ENCODE assay signal across 24 cellular contexts in genomic region chr21:41873426-41873825, GRCh38.
"Had no signal": no experiment of that assay in that cellular context is flagged by ENCODE, and none has a peak within 500 bp of the region (broad histone marks: within the 10 kb centered on the region; RNA-seq: fewer than 3 reads in every experiment).

No MANE protein-coding gene starts in this region.

- H3K4me3 ChIP-seq: breast epithelium, SJSA1 had no signal

- H3K4me1 ChIP-seq: breast epithelium had no signal

- H3K27ac ChIP-seq: breast epithelium, SJSA1 had no signal

- H3K9me3 ChIP-seq: breast epithelium, SJSA1 had no signal

- H3K36me3 ChIP-seq: breast epithelium had no signal

- H3K27me3 ChIP-seq: breast epithelium, SJSA1 had no signal

- ATAC-seq: activated CD8-positive, alpha-beta memory T cell treated with anti-CD3 and anti-CD28 coated beads, Interleukin-2, amount 10 ng/mL, durations not matched to agents 7 days and 5 days; PC-3; SK-N-SH treated with all-trans-retinoic acid at 6 μM for 48 hours; T-helper 17 cell had no signal

- DNase-seq: activated B cell treated with CpG ODN at 0.5 μM for 24 hours; activated CD4-positive, alpha-beta T cell treated with anti-CD3 and anti-CD28 coated beads for 1 hour; activated CD4-positive, alpha-beta T cell treated with anti-CD3 and anti-CD28 coated beads, Interleukin-2, amount 10 ng/mL, durations not matched to agents 24 days and 14 days; activated CD4-positive, alpha-beta T cell treated with anti-CD3 and anti-CD28 coated beads, Interleukin-2, amount 50 U/mL, for 48 hours; activated CD8-positive, alpha-beta memory T cell treated with anti-CD3 and anti-CD28 coated beads, Interleukin-2, amount 10 ng/mL, durations not matched to agents 7 days and 5 days; activated effector memory CD4-positive, alpha-beta T cell treated with Interleukin-2 at 50 U/mL for 16 hours; activated naive CD4-positive, alpha-beta T cell; activated T-cell treated with anti-CD3 and anti-CD28 coated beads, Interleukin-2, amount 50 U/mL, for 24 hours; aorta; NCI-H1092; NCI-H2029; NCI-H2107; NCI-H345; NCI-H510A; NCI-H526 treated with DMSO at 0.1 percent for 48 hours; NCI-H82; NK-92 treated with Interleukin-12 subunit alpha and Interleukin-12 subunit beta, amount 100 ng/mL, for 24 hours; PC-3; SHP77; T-helper 17 cell; T-helper 9 cell had no signal
